Comparison of ENCODE assay signal across 17 cellular contexts in the genomic region with DNA sequence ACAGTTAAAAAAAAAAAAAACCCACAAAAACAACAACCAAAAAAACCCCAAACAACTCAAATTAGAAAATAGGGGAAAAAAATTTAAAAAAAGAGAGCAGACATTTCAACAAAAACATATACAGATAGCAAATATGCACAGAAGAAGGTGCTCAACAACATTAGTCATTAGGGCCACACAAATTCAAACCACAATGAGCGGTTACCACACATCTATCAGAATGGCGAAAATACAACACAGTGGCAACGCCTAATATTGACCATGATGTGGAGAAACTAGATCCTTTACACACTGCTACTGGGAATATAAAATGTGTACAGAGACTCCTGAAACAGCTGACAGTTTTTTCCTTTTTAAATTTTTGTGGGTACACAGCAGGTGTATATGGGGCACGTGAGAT. TPM values are rescaled to one million over a fixed set of nuclear protein-coding genes. Genes with fewer than 3 reads are reported as not detected.
DNase-seq lines count a peak whose midpoint lies in the region; ATAC-seq and TF ChIP-seq lines count a peak whose summit lies in the region.
"Had no signal": no experiment of that assay in that cellular context is flagged by ENCODE, and none has a peak within 500 bp of the region (broad histone marks: within the 10 kb centered on the region; RNA-seq: fewer than 3 reads in every experiment).

No MANE protein-coding gene starts in this region.

- H3K9me3 ChIP-seq in SJSA1 (replicated peaks) (no peaks in the 10 kb centered on the region; the same call in 1 of the 2 replicates), left ventricle myocardium inferior (replicated peaks) (no peaks in the 10 kb centered on the region)
- no peaks in the 10 kb centered on the region for H3K9me3 ChIP-seq in effector memory CD4-positive, alpha-beta T cell (ENCODE audit: control insufficient read depth, low read length)

- peak overlapping the region; percentile 6 for H3K27ac Mint-ChIP-seq in activated naive CD8-positive, alpha-beta T cell treated with anti-CD3 and anti-CD28 coated beads, Interleukin-2, amount 10 ng/mL, durations not matched to agents 7 days and 5 days
- no peak overlapping the region for H3K27ac Mint-ChIP-seq in activated naive CD8-positive, alpha-beta T cell treated with anti-CD3 and anti-CD28 coated beads for 36 hours
- H3K27ac Mint-ChIP-seq in stimulated activated effector memory CD8-positive, alpha-beta T cell treated with anti-CD3 and anti-CD28 coated beads, Interleukin-12 subunit alpha, Interleukin-12 subunit beta, amount 100 ng/mL, for 72 hours: peak overlapping the region; percentile 96
- H3K27ac Mint-ChIP-seq: neural progenitor cell had no signal

- H3K4me3 Mint-ChIP-seq in activated naive CD8-positive, alpha-beta T cell treated with anti-CD3 and anti-CD28 coated beads, Interleukin-2, amount 10 ng/mL, durations not matched to agents 7 days and 5 days: no peak overlapping the region
- H3K4me3 Mint-ChIP-seq in activated naive CD8-positive, alpha-beta T cell treated with anti-CD3 and anti-CD28 coated beads for 36 hours: no peak overlapping the region
- H3K4me3 Mint-ChIP-seq in stimulated activated effector memory CD8-positive, alpha-beta T cell treated with anti-CD3 and anti-CD28 coated beads, Interleukin-12 subunit alpha, Interleukin-12 subunit beta, amount 100 ng/mL, for 72 hours: peak overlapping the region; percentile 70
- H3K4me3 Mint-ChIP-seq: neural progenitor cell had no signal

- no peaks in the 10 kb centered on the region for H3K27me3 Mint-ChIP-seq in activated naive CD8-positive, alpha-beta T cell treated with anti-CD3 and anti-CD28 coated beads, Interleukin-2, amount 10 ng/mL, durations not matched to agents 7 days and 5 days
- H3K27me3 Mint-ChIP-seq in activated naive CD8-positive, alpha-beta T cell treated with anti-CD3 and anti-CD28 coated beads for 36 hours: no peaks in the 10 kb centered on the region

- no peak for TF ChIP-seq CTCF in left ventricle myocardium inferior (IDR thresholded peaks at IDR 0.05; ENCODE audit: borderline replicate concordance)

- H3K27ac ChIP-seq in SJSA1: peak overlapping the region; percentile 93
- peak overlapping the region; percentile 71 for H3K27ac ChIP-seq in effector memory CD4-positive, alpha-beta T cell (ENCODE audit: insufficient read depth, low read length, poor library complexity, severe bottlenecking)
- no peak overlapping the region for H3K27ac ChIP-seq in left ventricle myocardium inferior (replicated peaks)
- H3K27ac ChIP-seq: HL-60, neural progenitor cell had no signal

- H3K27me3 ChIP-seq in SJSA1 (replicated peaks) (no peaks in the 10 kb centered on the region), left ventricle myocardium inferior (ENCODE audit: low read depth) (no peaks in the 10 kb centered on the region)
- no peaks in the 10 kb centered on the region for H3K27me3 ChIP-seq in effector memory CD4-positive, alpha-beta T cell (replicated peaks; ENCODE audit: control insufficient read depth, insufficient read depth, low read length, poor library complexity, severe bottlenecking)
- H3K27me3 ChIP-seq: neural progenitor cell had no signal

- no peaks in the 10 kb centered on the region for H3K9me3 Mint-ChIP-seq in activated naive CD8-positive, alpha-beta T cell treated with anti-CD3 and anti-CD28 coated beads, Interleukin-2, amount 10 ng/mL, durations not matched to agents 7 days and 5 days
- H3K9me3 Mint-ChIP-seq in activated naive CD8-positive, alpha-beta T cell treated with anti-CD3 and anti-CD28 coated beads for 36 hours: no peaks in the 10 kb centered on the region
- no peaks in the 10 kb centered on the region for H3K9me3 Mint-ChIP-seq in stimulated activated effector memory CD8-positive, alpha-beta T cell treated with anti-CD3 and anti-CD28 coated beads, Interleukin-12 subunit alpha, Interleukin-12 subunit beta, amount 100 ng/mL, for 72 hours
- H3K9me3 Mint-ChIP-seq: neural progenitor cell had no signal

- H3K4me1 Mint-ChIP-seq in activated naive CD8-positive, alpha-beta T cell treated with anti-CD3 and anti-CD28 coated beads, Interleukin-2, amount 10 ng/mL, durations not matched to agents 7 days and 5 days: peaks cover 17% of the 10 kb centered on the region
- peaks cover 4% of the 10 kb centered on the region for H3K4me1 Mint-ChIP-seq in activated naive CD8-positive, alpha-beta T cell treated with anti-CD3 and anti-CD28 coated beads for 36 hours
- peaks cover 79% of the 10 kb centered on the region for H3K4me1 Mint-ChIP-seq in stimulated activated effector memory CD8-positive, alpha-beta T cell treated with anti-CD3 and anti-CD28 coated beads, Interleukin-12 subunit alpha, Interleukin-12 subunit beta, amount 100 ng/mL, for 72 hours
- H3K4me1 Mint-ChIP-seq: neural progenitor cell had no signal

- H3K36me3 ChIP-seq in SJSA1: peaks cover 76% of the 10 kb centered on the region
- peaks cover 32% of the 10 kb centered on the region for H3K36me3 ChIP-seq in effector memory CD4-positive, alpha-beta T cell (ENCODE audit: control insufficient read depth, insufficient read depth, low read length)
- H3K36me3 ChIP-seq in left ventricle myocardium inferior: peaks cover 75% of the 10 kb centered on the region

- H3K36me3 Mint-ChIP-seq in activated naive CD8-positive, alpha-beta T cell treated with anti-CD3 and anti-CD28 coated beads, Interleukin-2, amount 10 ng/mL, durations not matched to agents 7 days and 5 days: peaks cover 21% of the 10 kb centered on the region
- peaks cover 34% of the 10 kb centered on the region for H3K36me3 Mint-ChIP-seq in activated naive CD8-positive, alpha-beta T cell treated with anti-CD3 and anti-CD28 coated beads for 36 hours
- peaks cover 87% of the 10 kb centered on the region for H3K36me3 Mint-ChIP-seq in stimulated activated effector memory CD8-positive, alpha-beta T cell treated with anti-CD3 and anti-CD28 coated beads, Interleukin-12 subunit alpha, Interleukin-12 subunit beta, amount 100 ng/mL, for 72 hours

- DNase-seq in activated naive CD8-positive, alpha-beta T cell treated with anti-CD3 and anti-CD28 coated beads, Interleukin-2, amount 10 ng/mL, durations not matched to agents 7 days and 5 days: no peak
- DNase-seq in activated naive CD8-positive, alpha-beta T cell treated with anti-CD3 and anti-CD28 coated beads for 36 hours: no peak
- peak in 1 of 2 experiments; percentile 72 for DNase-seq in SJSA1 (ENCODE audit: low read depth in 1 of 2, low spot score in 2 of 2)
- no peak for DNase-seq in effector memory CD4-positive, alpha-beta T cell
- no peak for DNase-seq in stimulated activated effector memory CD8-positive, alpha-beta T cell treated with anti-CD3 and anti-CD28 coated beads, Interleukin-12 subunit alpha, Interleukin-12 subunit beta, amount 100 ng/mL, for 72 hours (ENCODE audit: low spot score in 2 of 2)
- DNase-seq in middle frontal gyrus (ENCODE audit: extremely low spot score, low spot score): no peak
- DNase-seq in NCI-H1105 (lab: John Stamatoyannopoulos, UW): no peak
- DNase-seq in left ventricle myocardium inferior: no peak
- DNase-seq: activated naive CD4-positive, alpha-beta T cell treated with anti-CD3 and anti-CD28 coated beads, Interleukin-2, amount 50 U/mL, for 16 hours; KG1; NCI-H1694; NCI-H510A; OCI-M1; stimulated activated CD4-positive, alpha-beta T cell treated with anti-CD3 and anti-CD28 coated beads, Interleukin-15, amount 100 ng/mL, for 24 hours had no signal

- ATAC-seq in activated naive CD8-positive, alpha-beta T cell treated with anti-CD3 and anti-CD28 coated beads, Interleukin-2, amount 10 ng/mL, durations not matched to agents 7 days and 5 days (ENCODE audit: low read depth): no peak
- peak; percentile 50 for ATAC-seq in stimulated activated effector memory CD8-positive, alpha-beta T cell treated with anti-CD3 and anti-CD28 coated beads, Interleukin-12 subunit alpha, Interleukin-12 subunit beta, amount 100 ng/mL, for 72 hours

- peaks cover 36% of the 10 kb centered on the region for H3K4me1 ChIP-seq in SJSA1 (replicated peaks)
- no peaks in the 10 kb centered on the region for H3K4me1 ChIP-seq in effector memory CD4-positive, alpha-beta T cell (ENCODE audit: control insufficient read depth, insufficient read depth, low read length, poor library complexity, severe bottlenecking)
- H3K4me1 ChIP-seq in left ventricle myocardium inferior: no peaks in the 10 kb centered on the region
- H3K4me1 ChIP-seq: neural progenitor cell had no signal

- POLR2A ChIA-PET in activated naive CD8-positive, alpha-beta T cell treated with anti-CD3 and anti-CD28 coated beads, Interleukin-2, amount 10 ng/mL, durations not matched to agents 7 days and 5 days (lab: Charles Lee): interaction anchor here (1.3 kb wide), 1 partner anchor 23 kb away, joined by 3 read pairs; the partner anchor contains the start of gene TMEM128

- H3K4me3 ChIP-seq in SJSA1 (no peak overlapping the region), left ventricle myocardium inferior (no peak overlapping the region)
- no peak overlapping the region for H3K4me3 ChIP-seq in effector memory CD4-positive, alpha-beta T cell (ENCODE audit: insufficient read depth, low read depth, low read length, poor library complexity, severe bottlenecking)
- H3K4me3 ChIP-seq: neural progenitor cell had no signal

- intact Hi-C loops in left ventricle myocardium inferior (cut with micrococcal nuclease): no loop called here

RNA-seq across cellular contexts. Expression of gene LYAR, which starts 19.4 kb away (rescaled TPM):
- total RNA-seq in activated naive CD8-positive, alpha-beta T cell treated with anti-CD3 and anti-CD28 coated beads, Interleukin-2, amount 10 ng/mL, durations not matched to agents 7 days and 5 days: 10 to 100 TPM; 54.5 to 62.3 TPM
- 100 to 1,000 TPM in 1 of 2 experiments, 10 to 100 TPM in 1; 97.6 to 106 TPM for total RNA-seq in activated naive CD8-positive, alpha-beta T cell treated with anti-CD3 and anti-CD28 coated beads for 36 hours
- total RNA-seq in SJSA1 (2014; rRNA removed; shearing (Covaris generic)): 47.1 and 56.2 TPM in 2 replicates
- 12.5 TPM for total RNA-seq in left ventricle myocardium inferior

RNA-seq across cellular contexts. Expression of gene ZBTB49, which starts 19.5 kb away (rescaled TPM):
- 10 to 100 TPM in 1 of 2 experiments, 1 to 10 TPM in 1; 9.7 to 13.0 TPM for total RNA-seq in activated naive CD8-positive, alpha-beta T cell treated with anti-CD3 and anti-CD28 coated beads, Interleukin-2, amount 10 ng/mL, durations not matched to agents 7 days and 5 days
- 1 to 10 TPM; 5.7 to 6.0 TPM for total RNA-seq in activated naive CD8-positive, alpha-beta T cell treated with anti-CD3 and anti-CD28 coated beads for 36 hours
- total RNA-seq in SJSA1 (2014; rRNA removed; shearing (Covaris generic)): 4.7 and 16.8 TPM in 2 replicates
- total RNA-seq in left ventricle myocardium inferior: 1.9 TPM

RNA-seq across cellular contexts. Expression of gene TMEM128, which starts 22.5 kb away (rescaled TPM):
- total RNA-seq in activated naive CD8-positive, alpha-beta T cell treated with anti-CD3 and anti-CD28 coated beads, Interleukin-2, amount 10 ng/mL, durations not matched to agents 7 days and 5 days: 10 to 100 TPM; 18.4 to 18.6 TPM
- 10 to 100 TPM; 23.6 to 25.0 TPM for total RNA-seq in activated naive CD8-positive, alpha-beta T cell treated with anti-CD3 and anti-CD28 coated beads for 36 hours
- 50.8 and 60.2 TPM in 2 replicates for total RNA-seq in SJSA1 (2014; rRNA removed; shearing (Covaris generic))
- total RNA-seq in left ventricle myocardium inferior: 9.8 TPM

RNA-seq across cellular contexts. Expression of gene OTOP1, which starts 43.8 kb away (rescaled TPM):
- not detected for total RNA-seq in activated naive CD8-positive, alpha-beta T cell treated with anti-CD3 and anti-CD28 coated beads, Interleukin-2, amount 10 ng/mL, durations not matched to agents 7 days and 5 days
- not detected for total RNA-seq in activated naive CD8-positive, alpha-beta T cell treated with anti-CD3 and anti-CD28 coated beads for 36 hours
- total RNA-seq in SJSA1 (2014; rRNA removed; shearing (Covaris generic)): not detected in 2 replicates
- total RNA-seq in left ventricle myocardium inferior: not detected
- total RNA-seq: subcutaneous adipose tissue had no signal
